In the genomic region with DNA sequence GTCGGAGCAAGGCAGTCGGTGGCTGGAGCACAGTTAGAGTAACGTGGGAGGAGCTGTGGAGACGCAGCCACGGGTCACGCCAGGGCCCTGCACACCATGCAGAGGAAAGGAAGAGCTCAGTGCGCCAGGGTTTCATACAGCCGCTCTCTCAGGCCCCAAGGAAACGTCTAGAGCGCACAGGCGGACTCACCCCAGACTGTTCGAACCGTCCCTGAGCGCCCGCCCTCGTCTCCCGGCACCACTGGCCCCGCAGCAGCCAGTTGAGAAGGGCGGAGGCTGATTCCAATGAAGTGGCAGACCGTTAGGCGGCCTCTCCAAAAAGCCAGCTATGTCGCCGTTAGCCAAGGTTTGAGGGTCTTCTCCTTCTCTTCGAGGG, we compare ENCODE assay signal across 2 cellular contexts.
TF ChIP-seq lines count a peak whose summit lies in the region.

No MANE protein-coding gene starts in this region.

TF ChIP-seq in SK-N-SH, 30 proteins besides CTCF, POLR2A, EP300 and RAD21 (continued from another document):
- TF ChIP-seq MEF2A (IDR thresholded peaks at IDR 0.05; ENCODE audit: borderline replicate concordance, low read depth): no peak
- no peak for TF ChIP-seq ZBTB33 (IDR thresholded peaks at IDR 0.05; ENCODE audit: borderline replicate concordance, low read depth)
- TF ChIP-seq GATA2 (CRISPR knock-in tag; IDR thresholded peaks at IDR 0.05): no peak
- no peak for TF ChIP-seq REST (IDR thresholded peaks at IDR 0.05; ENCODE audit: low read depth, low read length)
- no peak for TF ChIP-seq TEAD4 (IDR thresholded peaks at IDR 0.05; ENCODE audit: borderline replicate concordance, insufficient read depth)
- TF ChIP-seq GABPA (IDR thresholded peaks at IDR 0.05; ENCODE audit: low read depth): no peak
- TF ChIP-seq FOSL2 (IDR thresholded peaks at IDR 0.05; ENCODE audit: borderline replicate concordance, low read depth): no peak
- TF ChIP-seq FOXM1 (IDR thresholded peaks at IDR 0.05; ENCODE audit: low read depth): no peak
- no peak for TF ChIP-seq NFIC (IDR thresholded peaks at IDR 0.05; ENCODE audit: borderline replicate concordance)
TF ChIP-seq in SK-N-SH: peak in this region for 0.

TF ChIP-seq in SK-N-SH treated with all-trans-retinoic acid at 6 μM for 48 hours, 23 proteins besides CTCF, POLR2A, EP300 and RAD21 (continued from another document):
- TF ChIP-seq SNAI2 (CRISPR knock-in tag; IDR thresholded peaks at IDR 0.05) (no peak), ZC3H10 (CRISPR knock-in tag; IDR thresholded peaks at IDR 0.05) (no peak), CSDC2 (CRISPR knock-in tag; IDR thresholded peaks at IDR 0.05) (no peak), CSRNP3 (CRISPR knock-in tag; IDR thresholded peaks at IDR 0.05) (no peak), ESRRG (CRISPR knock-in tag; IDR thresholded peaks at IDR 0.05) (no peak), PPARA (CRISPR knock-in tag; IDR thresholded peaks at IDR 0.05; ENCODE audit: borderline replicate concordance) (no peak), ARNTL (CRISPR knock-in tag; IDR thresholded peaks at IDR 0.05; ENCODE audit: borderline replicate concordance, low read depth) (no peak), RARB (CRISPR knock-in tag; IDR thresholded peaks at IDR 0.05) (no peak), ZNF8 (CRISPR knock-in tag; IDR thresholded peaks at IDR 0.05) (no peak), ISL1 (CRISPR knock-in tag; IDR thresholded peaks at IDR 0.05) (no peak), OSR1 (CRISPR knock-in tag; IDR thresholded peaks at IDR 0.05) (no peak), CREB5 (CRISPR knock-in tag; IDR thresholded peaks at IDR 0.05; ENCODE audit: low read depth) (no peak), TCF4 (CRISPR knock-in tag; IDR thresholded peaks at IDR 0.05; ENCODE audit: borderline replicate concordance) (no peak), ZNF565 (CRISPR knock-in tag; conservative IDR thresholded peaks at IDR 0.05; ENCODE audit: low read depth) (no peak)
- TF ChIP-seq, protein P1, sequence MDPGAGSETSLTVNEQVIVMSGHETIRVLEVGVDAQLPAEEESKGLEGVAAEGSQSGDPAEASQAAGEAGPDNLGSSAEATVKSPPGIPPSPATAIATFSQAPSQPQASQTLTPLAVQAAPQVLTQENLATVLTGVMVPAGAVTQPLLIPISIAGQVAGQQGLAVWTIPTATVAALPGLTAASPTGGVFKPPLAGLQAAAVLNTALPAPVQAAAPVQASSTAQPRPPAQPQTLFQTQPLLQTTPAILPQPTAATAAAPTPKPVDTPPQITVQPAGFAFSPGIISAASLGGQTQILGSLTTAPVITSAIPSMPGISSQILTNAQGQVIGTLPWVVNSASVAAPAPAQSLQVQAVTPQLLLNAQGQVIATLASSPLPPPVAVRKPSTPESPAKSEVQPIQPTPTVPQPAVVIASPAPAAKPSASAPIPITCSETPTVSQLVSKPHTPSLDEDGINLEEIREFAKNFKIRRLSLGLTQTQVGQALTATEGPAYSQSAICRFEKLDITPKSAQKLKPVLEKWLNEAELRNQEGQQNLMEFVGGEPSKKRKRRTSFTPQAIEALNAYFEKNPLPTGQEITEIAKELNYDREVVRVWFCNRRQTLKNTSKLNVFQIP (CRISPR knock-in tag; IDR thresholded peaks at IDR 0.05; ENCODE audit: borderline replicate concordance, low read depth): no peak
- TF ChIP-seq, protein P2, sequence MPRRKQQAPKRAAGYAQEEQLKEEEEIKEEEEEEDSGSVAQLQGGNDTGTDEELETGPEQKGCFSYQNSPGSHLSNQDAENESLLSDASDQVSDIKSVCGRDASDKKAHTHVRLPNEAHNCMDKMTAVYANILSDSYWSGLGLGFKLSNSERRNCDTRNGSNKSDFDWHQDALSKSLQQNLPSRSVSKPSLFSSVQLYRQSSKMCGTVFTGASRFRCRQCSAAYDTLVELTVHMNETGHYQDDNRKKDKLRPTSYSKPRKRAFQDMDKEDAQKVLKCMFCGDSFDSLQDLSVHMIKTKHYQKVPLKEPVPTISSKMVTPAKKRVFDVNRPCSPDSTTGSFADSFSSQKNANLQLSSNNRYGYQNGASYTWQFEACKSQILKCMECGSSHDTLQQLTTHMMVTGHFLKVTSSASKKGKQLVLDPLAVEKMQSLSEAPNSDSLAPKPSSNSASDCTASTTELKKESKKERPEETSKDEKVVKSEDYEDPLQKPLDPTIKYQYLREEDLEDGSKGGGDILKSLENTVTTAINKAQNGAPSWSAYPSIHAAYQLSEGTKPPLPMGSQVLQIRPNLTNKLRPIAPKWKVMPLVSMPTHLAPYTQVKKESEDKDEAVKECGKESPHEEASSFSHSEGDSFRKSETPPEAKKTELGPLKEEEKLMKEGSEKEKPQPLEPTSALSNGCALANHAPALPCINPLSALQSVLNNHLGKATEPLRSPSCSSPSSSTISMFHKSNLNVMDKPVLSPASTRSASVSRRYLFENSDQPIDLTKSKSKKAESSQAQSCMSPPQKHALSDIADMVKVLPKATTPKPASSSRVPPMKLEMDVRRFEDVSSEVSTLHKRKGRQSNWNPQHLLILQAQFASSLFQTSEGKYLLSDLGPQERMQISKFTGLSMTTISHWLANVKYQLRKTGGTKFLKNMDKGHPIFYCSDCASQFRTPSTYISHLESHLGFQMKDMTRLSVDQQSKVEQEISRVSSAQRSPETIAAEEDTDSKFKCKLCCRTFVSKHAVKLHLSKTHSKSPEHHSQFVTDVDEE (CRISPR knock-in tag; IDR thresholded peaks at IDR 0.05): no peak
- TF ChIP-seq, protein P3, sequence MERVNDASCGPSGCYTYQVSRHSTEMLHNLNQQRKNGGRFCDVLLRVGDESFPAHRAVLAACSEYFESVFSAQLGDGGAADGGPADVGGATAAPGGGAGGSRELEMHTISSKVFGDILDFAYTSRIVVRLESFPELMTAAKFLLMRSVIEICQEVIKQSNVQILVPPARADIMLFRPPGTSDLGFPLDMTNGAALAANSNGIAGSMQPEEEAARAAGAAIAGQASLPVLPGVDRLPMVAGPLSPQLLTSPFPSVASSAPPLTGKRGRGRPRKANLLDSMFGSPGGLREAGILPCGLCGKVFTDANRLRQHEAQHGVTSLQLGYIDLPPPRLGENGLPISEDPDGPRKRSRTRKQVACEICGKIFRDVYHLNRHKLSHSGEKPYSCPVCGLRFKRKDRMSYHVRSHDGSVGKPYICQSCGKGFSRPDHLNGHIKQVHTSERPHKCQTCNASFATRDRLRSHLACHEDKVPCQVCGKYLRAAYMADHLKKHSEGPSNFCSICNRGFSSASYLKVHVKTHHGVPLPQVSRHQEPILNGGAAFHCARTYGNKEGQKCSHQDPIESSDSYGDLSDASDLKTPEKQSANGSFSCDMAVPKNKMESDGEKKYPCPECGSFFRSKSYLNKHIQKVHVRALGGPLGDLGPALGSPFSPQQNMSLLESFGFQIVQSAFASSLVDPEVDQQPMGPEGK (CRISPR knock-in tag; IDR thresholded peaks at IDR 0.05; ENCODE audit: borderline replicate concordance): no peak
